ENCODE assay signal across 33 cellular contexts in genomic region chr3:194076486-194076885, GRCh38. TPM values are rescaled to one million over a fixed set of nuclear protein-coding genes. Genes with fewer than 3 reads are reported as not detected.
"Had no signal": no experiment of that assay in that cellular context is flagged by ENCODE, and none has a peak within 500 bp of the region (broad histone marks: within the 10 kb centered on the region; RNA-seq: fewer than 3 reads in every experiment).

No MANE protein-coding gene starts in this region.

- H3K36me3 Mint-ChIP-seq: activated CD8-positive, alpha-beta memory T cell treated with anti-CD3 and anti-CD28 coated beads, Interleukin-2, amount 10 ng/mL, durations not matched to agents 7 days and 5 days; activated naive CD4-positive, alpha-beta T cell treated with anti-CD3 and anti-CD28 coated beads, Interleukin-2, amount 50 U/mL, for 72 hours; naive B cell; stimulated activated effector memory CD8-positive, alpha-beta T cell treated with anti-CD3 and anti-CD28 coated beads, Interleukin-12 subunit alpha, Interleukin-12 subunit beta, amount 100 ng/mL, for 72 hours; type B pancreatic cell had no signal

- H3K4me3 Mint-ChIP-seq: activated CD8-positive, alpha-beta memory T cell treated with anti-CD3 and anti-CD28 coated beads, Interleukin-2, amount 10 ng/mL, durations not matched to agents 7 days and 5 days; activated CD8-positive, alpha-beta T cell treated with anti-CD3 and anti-CD28 coated beads for 36 hours; activated T-cell treated with anti-CD3 and anti-CD28 coated beads, Interleukin-2, amount 50 U/mL, for 72 hours; naive B cell; neural crest cell; stimulated activated effector memory CD8-positive, alpha-beta T cell treated with anti-CD3 and anti-CD28 coated beads, Interleukin-12 subunit alpha, Interleukin-12 subunit beta, amount 100 ng/mL, for 72 hours; stimulated activated naive CD8-positive, alpha-beta T cell treated with anti-CD3 and anti-CD28 coated beads, Interleukin-15, Interleukin-2, amounts not matched to agents 100 ng/mL and 50 ng/mL, for 24 hours; T-helper 1 cell treated with Interleukin-12 subunit alpha and Interleukin-12 subunit beta and Interleukin-4 antibody, amounts not matched to agents 30 μg/mL and 1 μg/mL, for 36 hours; type B pancreatic cell had no signal

- H3K4me1 ChIP-seq: uterus had no signal

- H3K4me3 ChIP-seq: cardiac muscle cell, colonic mucosa, dorsolateral prefrontal cortex, gastrocnemius medialis, uterus had no signal

- DNase-seq: activated CD4-positive, alpha-beta T cell treated with anti-CD3 and anti-CD28 coated beads for 1 hour; activated CD4-positive, alpha-beta T cell treated with anti-CD3 and anti-CD28 coated beads, Interleukin-2, amount 50 U/mL, for 1 hour; activated CD8-positive, alpha-beta memory T cell treated with anti-CD3 and anti-CD28 coated beads, Interleukin-2, amount 10 ng/mL, durations not matched to agents 7 days and 5 days; activated CD8-positive, alpha-beta T cell treated with anti-CD3 and anti-CD28 coated beads for 36 hours; activated naive CD4-positive, alpha-beta T cell; activated T-cell treated with anti-CD3 and anti-CD28 coated beads for 4 hours; activated T-cell treated with anti-CD3 and anti-CD28 coated beads, Interleukin-2, amount 50 U/mL, for 72 hours; anterior cingulate cortex; cerebellar nuclear complex; colonic mucosa; dorsolateral prefrontal cortex; effector memory CD4-positive, alpha-beta T cell; erythroblast; gastrocnemius medialis; glutamatergic neuron; left ventricle myocardium superior; mammary epithelial cell; naive B cell; occipital lobe; right cardiac atrium; stimulated activated CD4-positive, alpha-beta T cell treated with anti-CD3 and anti-CD28 coated beads, Interleukin-4, amount 100 ng/mL, for 24 hours; substantia nigra; SW 1271; T-helper 9 cell; uterus had no signal

- H3K27ac Mint-ChIP-seq: activated CD8-positive, alpha-beta memory T cell treated with anti-CD3 and anti-CD28 coated beads, Interleukin-2, amount 10 ng/mL, durations not matched to agents 7 days and 5 days; activated CD8-positive, alpha-beta T cell treated with anti-CD3 and anti-CD28 coated beads for 36 hours; activated naive CD4-positive, alpha-beta T cell treated with anti-CD3 and anti-CD28 coated beads, Interleukin-2, amount 50 U/mL, for 72 hours; activated T-cell treated with anti-CD3 and anti-CD28 coated beads, Interleukin-2, amount 50 U/mL, for 72 hours; stimulated activated effector memory CD8-positive, alpha-beta T cell treated with anti-CD3 and anti-CD28 coated beads, Interleukin-12 subunit alpha, Interleukin-12 subunit beta, amount 100 ng/mL, for 72 hours; stimulated activated naive CD8-positive, alpha-beta T cell treated with anti-CD3 and anti-CD28 coated beads, Interleukin-15, Interleukin-2, amounts not matched to agents 100 ng/mL and 50 ng/mL, for 24 hours; T-helper 1 cell treated with Interleukin-12 subunit alpha and Interleukin-12 subunit beta and Interleukin-4 antibody, amounts not matched to agents 30 μg/mL and 1 μg/mL, for 36 hours; type B pancreatic cell had no signal

- ATAC-seq: activated CD8-positive, alpha-beta memory T cell treated with anti-CD3 and anti-CD28 coated beads, Interleukin-2, amount 10 ng/mL, durations not matched to agents 7 days and 5 days; activated CD8-positive, alpha-beta T cell treated with anti-CD3 and anti-CD28 coated beads for 36 hours; activated naive CD4-positive, alpha-beta T cell treated with anti-CD3 and anti-CD28 coated beads, Interleukin-2, amount 50 U/mL, for 72 hours; activated T-cell treated with anti-CD3 and anti-CD28 coated beads, Interleukin-2, amount 50 U/mL, for 72 hours; gastrocnemius medialis; left ventricle myocardium superior; right cardiac atrium; stimulated activated effector memory CD8-positive, alpha-beta T cell treated with anti-CD3 and anti-CD28 coated beads, Interleukin-12 subunit alpha, Interleukin-12 subunit beta, amount 100 ng/mL, for 72 hours had no signal

- H3K27me3 ChIP-seq: cardiac muscle cell, colonic mucosa, gastrocnemius medialis, uterus had no signal

- H3K27ac ChIP-seq: cardiac muscle cell, colonic mucosa, dorsolateral prefrontal cortex, gastrocnemius medialis, uterus had no signal

- H3K9me3 ChIP-seq: colonic mucosa, gastrocnemius medialis, uterus had no signal

- FAIRE-seq: islet of Langerhans had no signal

- H3K4me1 Mint-ChIP-seq: stimulated activated effector memory CD8-positive, alpha-beta T cell treated with anti-CD3 and anti-CD28 coated beads, Interleukin-12 subunit alpha, Interleukin-12 subunit beta, amount 100 ng/mL, for 72 hours had no signal

- H3K9me3 Mint-ChIP-seq: activated CD8-positive, alpha-beta T cell treated with anti-CD3 and anti-CD28 coated beads for 36 hours; activated naive CD4-positive, alpha-beta T cell treated with anti-CD3 and anti-CD28 coated beads, Interleukin-2, amount 50 U/mL, for 72 hours; activated T-cell treated with anti-CD3 and anti-CD28 coated beads, Interleukin-2, amount 50 U/mL, for 72 hours; naive B cell; neural crest cell; stimulated activated effector memory CD8-positive, alpha-beta T cell treated with anti-CD3 and anti-CD28 coated beads, Interleukin-12 subunit alpha, Interleukin-12 subunit beta, amount 100 ng/mL, for 72 hours; stimulated activated naive CD8-positive, alpha-beta T cell treated with anti-CD3 and anti-CD28 coated beads, Interleukin-15, Interleukin-2, amounts not matched to agents 100 ng/mL and 50 ng/mL, for 24 hours; T-helper 1 cell treated with Interleukin-12 subunit alpha and Interleukin-12 subunit beta and Interleukin-4 antibody, amounts not matched to agents 30 μg/mL and 1 μg/mL, for 36 hours; type B pancreatic cell had no signal

- H3K36me3 ChIP-seq: cardiac muscle cell, colonic mucosa, gastrocnemius medialis, uterus had no signal

RNA-seq across cellular contexts. Expression of gene HES1, which starts 59.5 kb away (rescaled TPM):
- total RNA-seq: activated CD8-positive, alpha-beta T cell treated with anti-CD3 and anti-CD28 coated beads for 36 hours had no signal
